Comparison of ENCODE assay signal across 12 cellular contexts in genomic region chr3:128197855-128198254, GRCh38.
"Had no signal": no experiment of that assay in that cellular context is flagged by ENCODE, and none has a peak within 500 bp of the region (broad histone marks: within the 10 kb centered on the region; RNA-seq: fewer than 3 reads in every experiment).

No MANE protein-coding gene starts in this region.

- DNase-seq: activated CD4-positive, alpha-beta T cell treated with anti-CD3 and anti-CD28 coated beads, Interleukin-2, amount 10 ng/mL, durations not matched to agents 24 days and 14 days; activated naive CD4-positive, alpha-beta T cell; activated naive CD8-positive, alpha-beta T cell treated with anti-CD3 and anti-CD28 coated beads, Interleukin-2, amount 10 ng/mL, durations not matched to agents 7 days and 5 days; central memory CD4-positive, alpha-beta T cell; colonic mucosa; foreskin keratinocyte; heart left ventricle; immature natural killer cell; occipital lobe; stimulated activated naive CD8-positive, alpha-beta T cell treated with anti-CD3 and anti-CD28 coated beads, Interleukin-15, amount 100 ng/mL, for 72 hours; testis; upper lobe of right lung had no signal
